2 cellular contexts compared by ENCODE assay signal in the genomic region with DNA sequence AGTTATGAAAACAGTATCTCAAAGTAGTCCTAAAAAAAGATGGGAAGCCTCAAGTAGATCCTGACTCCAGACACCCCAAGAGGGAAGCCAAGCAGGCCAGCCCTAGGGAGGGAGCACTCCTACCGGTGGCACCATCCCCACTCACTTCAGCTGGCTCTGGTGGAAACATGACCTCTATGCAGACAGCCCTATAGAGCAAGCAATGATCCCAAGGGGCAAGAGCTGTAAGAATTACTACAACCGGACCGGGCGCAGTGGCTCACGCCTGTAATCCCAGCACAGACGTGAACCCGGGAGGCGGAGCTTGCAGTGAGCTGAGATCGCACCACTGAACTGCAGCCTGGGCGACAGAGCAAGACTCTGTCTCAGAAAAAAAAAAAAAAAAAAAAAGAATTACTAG.
TF ChIP-seq lines count a peak whose summit lies in the region.

No MANE protein-coding gene starts in this region.

TF ChIP-seq in endothelial cell of umbilical vein, 7 proteins besides CTCF, POLR2A, EP300 and RAD21:
- TF ChIP-seq, protein P1, sequence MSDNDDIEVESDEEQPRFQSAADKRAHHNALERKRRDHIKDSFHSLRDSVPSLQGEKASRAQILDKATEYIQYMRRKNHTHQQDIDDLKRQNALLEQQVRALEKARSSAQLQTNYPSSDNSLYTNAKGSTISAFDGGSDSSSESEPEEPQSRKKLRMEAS (IDR thresholded peaks at IDR 0.05; ENCODE audit: insufficient read depth, insufficient read length) = no peak
- TF ChIP-seq JUN (IDR thresholded peaks at IDR 0.05; ENCODE audit: borderline replicate concordance, insufficient read depth, insufficient read length, low read depth) (no peak), MYC (IDR thresholded peaks at IDR 0.05; ENCODE audit: low read depth, low read length) (no peak), FOS (IDR thresholded peaks at IDR 0.05; ENCODE audit: borderline replicate concordance, insufficient read depth, low read length) (no peak), EZH2 (IDR thresholded peaks at IDR 0.05; ENCODE audit: borderline replicate concordance, low read depth, low read length, severe bottlenecking) (no peak), GATA2 (IDR thresholded peaks at IDR 0.05; ENCODE audit: insufficient read depth, insufficient read length, low read depth, low read length) (no peak), POLR2AphosphoS5 (IDR thresholded peaks at IDR 0.05; ENCODE audit: insufficient read depth, low read depth, low read length) (no peak)

TF ChIP-seq in SK-N-SH treated with all-trans-retinoic acid at 6 μM for 48 hours, 23 proteins besides CTCF, POLR2A, EP300 and RAD21:
- TF ChIP-seq PPARA (CRISPR knock-in tag; IDR thresholded peaks at IDR 0.05; ENCODE audit: borderline replicate concordance) (no peak), ISL1 (CRISPR knock-in tag; IDR thresholded peaks at IDR 0.05) (no peak), ESRRG (CRISPR knock-in tag; IDR thresholded peaks at IDR 0.05) (no peak)
